21 cellular contexts compared by ENCODE assay signal in the genomic region with DNA sequence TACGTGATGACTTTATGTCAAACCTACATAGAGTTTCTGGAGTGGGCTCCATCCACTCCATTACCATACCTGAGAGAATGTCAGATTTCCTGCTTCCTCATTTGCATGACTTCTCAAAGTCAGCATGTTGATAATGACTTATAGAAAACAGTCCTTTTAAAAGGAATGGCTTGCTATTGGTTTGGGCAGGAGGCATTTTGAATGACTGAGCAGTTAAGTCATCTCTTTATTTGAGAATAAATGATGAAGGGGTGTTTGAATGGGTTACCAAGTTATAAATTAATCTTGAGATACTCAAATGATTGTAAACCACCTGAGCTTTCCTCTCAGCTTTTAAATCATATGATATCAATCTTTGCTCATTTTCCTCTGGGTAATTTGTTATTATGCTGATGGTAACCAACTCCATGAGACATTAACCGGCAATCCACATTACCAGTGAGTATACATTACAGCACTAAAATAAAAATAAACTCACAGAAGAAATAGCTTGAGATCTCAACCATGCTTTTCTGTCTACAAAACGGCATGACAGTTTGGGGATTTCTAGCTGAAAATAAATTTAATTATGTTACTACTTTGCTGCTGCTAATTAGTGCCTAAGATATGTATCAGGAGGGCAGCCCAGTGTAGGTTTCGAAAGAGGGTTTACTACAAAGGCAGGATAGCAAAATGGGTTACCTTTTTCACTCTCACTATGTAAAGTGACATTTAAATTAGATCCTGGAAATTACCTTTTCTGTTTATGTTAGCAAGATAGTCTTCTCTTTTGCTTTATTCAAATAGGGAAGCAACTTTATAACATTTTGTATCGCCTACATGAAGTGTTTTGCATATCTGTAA.
A peak's percentile ranks its signal among the peaks of the same experiment; 100 is the strongest.
DNase-seq lines count a peak whose midpoint lies in the region; ATAC-seq and TF ChIP-seq lines count a peak whose summit lies in the region.
"Had no signal": no experiment of that assay in that cellular context is flagged by ENCODE, and none has a peak within 500 bp of the region (broad histone marks: within the 10 kb centered on the region; RNA-seq: fewer than 3 reads in every experiment).

No MANE protein-coding gene starts in this region.

- H3K9ac ChIP-seq in IMR-90 (ENCODE audit: low read depth, low read length) (no peak overlapping the region), trophoblast cell (ENCODE audit: low read length) (no peak overlapping the region)

- TF ChIP-seq CTCF in IMR-90 (conservative IDR thresholded peaks at IDR 0.05; ENCODE audit: low read depth, low read length) (no peak), VCaP (conservative IDR thresholded peaks at IDR 0.05) (no peak), vagina (IDR thresholded peaks at IDR 0.05) (no peak)

- in situ Hi-C loops in IMR-90 (cut with MboI; ENCODE audit: low sequenced_read_pairs), result no loop called here

- POLR2A ChIA-PET in IMR-90 (lab: Charles Lee; ENCODE audit: unreplicated experiment), result no interaction called here

- H3K9me3 ChIP-seq in IMR-90 (ENCODE audit: control insufficient read depth, insufficient read depth, low read length) (no peaks in the 10 kb centered on the region), vagina (no peaks in the 10 kb centered on the region), trophoblast cell (ENCODE audit: insufficient read depth, low read depth, low read length) (no peaks in the 10 kb centered on the region)

- H3K4me1 ChIP-seq in IMR-90 (ENCODE audit: control insufficient read depth, insufficient read depth, low read length) (peaks cover 2% of the 10 kb centered on the region; the same call in 1 of the 2 replicates), vagina (no peaks in the 10 kb centered on the region), trophoblast cell (ENCODE audit: control insufficient read depth in 1 of 2, insufficient read depth in 2 of 2, low read length in 2 of 2) (no peaks in the 10 kb centered on the region)

- H3K9me3 Mint-ChIP-seq in stimulated activated memory B cell treated with anti-CD40 and anti-IgM and Interleukin-4, amounts not matched to agents 10 μg/mL and 1 μg/mL and 100 μg/mL, for 72 hours, result peaks cover 5% of the 10 kb centered on the region

- WGBS in IMR-90 (ENCODE audit: extremely low coverage in 2 of 2, insufficient read length in 1 of 2), 2 experiments, result no CpG with 5 or more reads among the region's 5 CpGs
- no CpG with 5 or more reads among the region's 5 CpGs for WGBS in trophoblast cell (ENCODE audit: extremely low coverage, insufficient coverage, insufficient read length)

- H3K56ac ChIP-seq in IMR-90 (ENCODE audit: extremely low read depth, insufficient read depth, low read length), result no peak overlapping the region

- H3K27me3 ChIP-seq in IMR-90 (ENCODE audit: control insufficient read depth, insufficient read depth, low read length) (no peaks in the 10 kb centered on the region), vagina (no peaks in the 10 kb centered on the region), trophoblast cell (ENCODE audit: insufficient read depth, low read length) (no peaks in the 10 kb centered on the region)

- no peaks in the 10 kb centered on the region for H3K4me1 Mint-ChIP-seq in stimulated activated memory B cell treated with anti-CD40 and anti-IgM and Interleukin-4, amounts not matched to agents 10 μg/mL and 1 μg/mL and 100 μg/mL, for 72 hours

- H3K27ac ChIP-seq in IMR-90 (ENCODE audit: insufficient read depth, low read length) (no peak overlapping the region), VCaP (peak overlapping the region; percentile 33), vagina (no peak overlapping the region), trophoblast cell (ENCODE audit: low read depth, low read length) (no peak overlapping the region)

- H3K4me3 Mint-ChIP-seq in stimulated activated memory B cell treated with anti-CD40 and anti-IgM and Interleukin-4, amounts not matched to agents 10 μg/mL and 1 μg/mL and 100 μg/mL, for 72 hours, result no peak overlapping the region
- H3K4me3 Mint-ChIP-seq: CD4-positive, CD25-positive, alpha-beta regulatory T cell; GM23338; H9 had no signal

- CTCF ChIA-PET in IMR-90 (lab: Yijun Ruan, JAX), result no interaction called here

- H2AK5ac ChIP-seq in IMR-90 (ENCODE audit: low read depth, low read length) (no peak overlapping the region), trophoblast cell (ENCODE audit: low read length) (no peak overlapping the region)

- intact Hi-C loops in IMR-90 (cut with micrococcal nuclease) (no loop called here), vagina (cut with DNase I) (no loop called here)

- no peak overlapping the region for H3K27ac Mint-ChIP-seq in stimulated activated memory B cell treated with anti-CD40 and anti-IgM and Interleukin-4, amounts not matched to agents 10 μg/mL and 1 μg/mL and 100 μg/mL, for 72 hours
- H3K27ac Mint-ChIP-seq: CD4-positive, CD25-positive, alpha-beta regulatory T cell; GM23338 had no signal

- H3K4me3 ChIP-seq in IMR-90 (ENCODE audit: insufficient read depth, low read depth, low read length) (no peak overlapping the region), vagina (no peak overlapping the region), trophoblast cell (ENCODE audit: low read depth, low read length) (no peak overlapping the region)
- H3K4me3 ChIP-seq: GM23338 had no signal

- H3K36me3 Mint-ChIP-seq in stimulated activated memory B cell treated with anti-CD40 and anti-IgM and Interleukin-4, amounts not matched to agents 10 μg/mL and 1 μg/mL and 100 μg/mL, for 72 hours, result no peaks in the 10 kb centered on the region
- H3K36me3 Mint-ChIP-seq: CD4-positive, CD25-positive, alpha-beta regulatory T cell had no signal

- H3K14ac ChIP-seq in IMR-90 (replicated peaks; ENCODE audit: low read depth, low read length) (no peak overlapping the region), trophoblast cell (ENCODE audit: low read length) (no peak overlapping the region)

- ATAC-seq in GM18868 (IDR thresholded peaks at IDR 0.05; ENCODE audit: unreplicated experiment), result peak; percentile 80
- ATAC-seq in IMR-90 (ENCODE audit: low read depth), result no peak; the same call in 1 of the 2 replicates
- peak; percentile 47 for ATAC-seq in stimulated activated memory B cell treated with anti-CD40 and anti-IgM and Interleukin-4, amounts not matched to agents 10 μg/mL and 1 μg/mL and 100 μg/mL, for 72 hours
- ATAC-seq in HG02970 (IDR thresholded peaks at IDR 0.05; ENCODE audit: low FRiP score, unreplicated experiment), result no peak
- ATAC-seq: GM23338 had no signal

- no peak overlapping the region for H2AK9ac ChIP-seq in IMR-90 (replicated peaks; ENCODE audit: low read depth, low read length, poor library complexity)

- H3K18ac ChIP-seq in IMR-90 (ENCODE audit: low read depth, low read length), result no peak overlapping the region
- H3K18ac ChIP-seq in trophoblast cell (ENCODE audit: low read length), result no peak overlapping the region

- dilution Hi-C loops in IMR-90 (cut with HindIII; ENCODE audit: low sequenced_read_pairs, unreplicated experiment), result no loop called here

- no peak overlapping the region for H2AFZ ChIP-seq in IMR-90 (replicated peaks; ENCODE audit: low read length, poor library complexity)
- H2AFZ ChIP-seq in trophoblast cell (ENCODE audit: insufficient read depth, low read length, poor library complexity), result no peak overlapping the region
- H2AFZ ChIP-seq: GM23338 had no signal

- no peaks in the 10 kb centered on the region for H3K79me2 ChIP-seq in trophoblast cell (ENCODE audit: control insufficient read depth, insufficient read depth, low read length, poor library complexity)

- no peaks in the 10 kb centered on the region for H4K20me1 ChIP-seq in IMR-90 (ENCODE audit: insufficient read depth, low read length)

- no peak overlapping the region for H4K12ac ChIP-seq in trophoblast cell (ENCODE audit: low read depth, low read length)

- H3K23ac ChIP-seq in IMR-90 (ENCODE audit: low read depth, low read length) (no peak overlapping the region), trophoblast cell (ENCODE audit: low read length) (no peak overlapping the region)

- no peak for TF ChIP-seq RAD21 in IMR-90 (IDR thresholded peaks at IDR 0.05; ENCODE audit: low read length)

- H2BK20ac ChIP-seq in IMR-90 (ENCODE audit: low read depth, low read length), result no peak overlapping the region

- no peak overlapping the region for H2BK12ac ChIP-seq in trophoblast cell (ENCODE audit: low read length)

- DNase-seq in IMR-90 (peak; percentile 6), vagina (ENCODE audit: extremely low spot score in 2 of 2) (no peak), NCI-H345 treated with DMSO at 0.1 percent for 48 hours (lab: John Stamatoyannopoulos, UW; ENCODE audit: unreplicated experiment) (no peak), trophoblast cell (no peak)
- DNase-seq: ACHN; CD4-positive, CD25-positive, alpha-beta regulatory T cell; H9; Karpas-422; NCI-H1092 treated with DMSO at 0.1 percent for 48 hours; NCI-H1436; NCI-H187 treated with DMSO at 0.1 percent for 48 hours; NCI-H2171 treated with DMSO at 0.1 percent for 48 hours; NCI-H69; OCI-M1; SIG-M5; T-helper 1 cell had no signal

- H3K4me2 ChIP-seq in IMR-90 (ENCODE audit: low read depth, low read length) (no peak overlapping the region), trophoblast cell (ENCODE audit: low read length) (no peak overlapping the region)
- H3K4me2 ChIP-seq: GM23338 had no signal

- H2BK5ac ChIP-seq in IMR-90 (ENCODE audit: low read depth, low read length, poor library complexity, severe bottlenecking) (no peak overlapping the region), trophoblast cell (ENCODE audit: low read depth, low read length, poor library complexity) (no peak overlapping the region)

- H2BK15ac ChIP-seq in IMR-90 (ENCODE audit: low read depth, low read length), result no peak overlapping the region

- peaks cover 23% of the 10 kb centered on the region for H3K27me3 Mint-ChIP-seq in stimulated activated memory B cell treated with anti-CD40 and anti-IgM and Interleukin-4, amounts not matched to agents 10 μg/mL and 1 μg/mL and 100 μg/mL, for 72 hours

- no TSS peak for BruUV-seq in IMR-90 (replicated peaks; lab: Mats Ljungman, UMichigan)

- no peak overlapping the region for H2BK120ac ChIP-seq in IMR-90 (ENCODE audit: low read depth, low read length)
- no peak overlapping the region for H2BK120ac ChIP-seq in trophoblast cell (ENCODE audit: insufficient read depth, low read length, poor library complexity)

- H4K5ac ChIP-seq in IMR-90 (ENCODE audit: low read depth, low read length), result no peak overlapping the region

- H3K4ac ChIP-seq in IMR-90 (ENCODE audit: low read depth, low read length) (no peak overlapping the region), trophoblast cell (ENCODE audit: low read depth, low read length) (no peak overlapping the region)

- no peak for TF ChIP-seq POLR2A in IMR-90 (IDR thresholded peaks at IDR 0.05; ENCODE audit: low read depth, low read length)
- TF ChIP-seq POLR2A in vagina (IDR thresholded peaks at IDR 0.05), result no peak

- no peak overlapping the region for H4K8ac ChIP-seq in IMR-90 (ENCODE audit: low read depth in 2 of 2, low read length in 2 of 2)
- H4K8ac ChIP-seq in trophoblast cell (ENCODE audit: low read depth, low read length), result no peak overlapping the region

- no peak overlapping the region for H4K91ac ChIP-seq in IMR-90 (ENCODE audit: insufficient read depth, low read depth, low read length)
- H4K91ac ChIP-seq in trophoblast cell (ENCODE audit: low read depth, low read length), result no peak overlapping the region

- H3K9me1 ChIP-seq in IMR-90 (ENCODE audit: insufficient read depth, low read length), result no peaks in the 10 kb centered on the region

- H3K79me1 ChIP-seq in IMR-90 (ENCODE audit: low read depth in 1 of 2, low read length in 2 of 2) (no peaks in the 10 kb centered on the region), trophoblast cell (ENCODE audit: low read length) (no peaks in the 10 kb centered on the region)

- H3K36me3 ChIP-seq in IMR-90 (ENCODE audit: control insufficient read depth, insufficient read depth, low read length) (no peaks in the 10 kb centered on the region), vagina (no peaks in the 10 kb centered on the region), trophoblast cell (ENCODE audit: control insufficient read depth in 1 of 2, insufficient read depth in 2 of 2, low read length in 2 of 2) (no peaks in the 10 kb centered on the region)

Comparison
In these comparisons a context has a peak if more than half of its experiments do, and no peak if none do; other contexts are left out.
1. ATAC-seq: peak in GM18868 (single experiment) and stimulated activated memory B cell treated with anti-CD40 and anti-IgM and Interleukin-4, amounts not matched to agents 10 μg/mL and 1 μg/mL and 100 μg/mL, for 72 hours (single experiment); none in IMR-90 (single experiment) and HG02970 (single experiment).